ENCODE assay signal across 29 cellular contexts in genomic region chr6:19319005-19319404, GRCh38.
"Had no signal": no experiment of that assay in that cellular context is flagged by ENCODE, and none has a peak within 500 bp of the region (broad histone marks: within the 10 kb centered on the region; RNA-seq: fewer than 3 reads in every experiment).

No MANE protein-coding gene starts in this region.

- H3K9me3 ChIP-seq: stomach, suprapubic skin, testis, thoracic aorta, thyroid gland, tibial artery, tibial nerve, transverse colon, upper lobe of left lung, upper lobe of right lung, uterus, vagina had no signal

- H3K27ac Mint-ChIP-seq: stimulated activated effector memory CD8-positive, alpha-beta T cell treated with anti-CD3 and anti-CD28 coated beads, Interleukin-12 subunit alpha, Interleukin-12 subunit beta, amount 100 ng/mL, for 72 hours; stimulated activated memory B cell treated with anti-CD40 and anti-IgM and Interleukin-4, amounts not matched to agents 10 μg/mL and 1 μg/mL and 100 μg/mL, for 72 hours; stimulated activated naive B cell treated with anti-CD40 and anti-IgM and Interleukin-4, amounts not matched to agents 10 μg/mL and 1 μg/mL and 100 μg/mL, for 72 hours; stimulated activated naive CD8-positive, alpha-beta T cell treated with anti-CD3 and anti-CD28 coated beads, Interleukin-15, amount 100 ng/mL, for 72 hours; stimulated activated naive CD8-positive, alpha-beta T cell treated with anti-CD3 and anti-CD28 coated beads, Interleukin-15, Interleukin-2, amounts not matched to agents 100 ng/mL and 50 ng/mL, for 24 hours; type B pancreatic cell had no signal

- H3K27me3 ChIP-seq: stomach, suprapubic skin, testis, thyroid gland, tibial artery, tibial nerve, transverse colon, upper lobe of left lung, upper lobe of right lung, uterus, vagina had no signal

- H3K36me3 ChIP-seq: stomach, suprapubic skin, thoracic aorta, thyroid gland, tibial artery, tibial nerve, transverse colon, upper lobe of left lung, upper lobe of right lung, uterus, vagina had no signal

- H3K4me3 ChIP-seq: stomach, suprapubic skin, testis, thoracic aorta, thyroid gland, tibial artery, tibial nerve, transverse colon, upper lobe of left lung, upper lobe of right lung, uterus, vagina had no signal

- H3K4me1 ChIP-seq: suprapubic skin, testis, transverse colon, upper lobe of left lung, upper lobe of right lung, uterus, vagina had no signal

- H3K9me3 Mint-ChIP-seq: stimulated activated naive B cell treated with anti-CD40 and anti-IgM and Interleukin-4, amounts not matched to agents 10 μg/mL and 1 μg/mL and 100 μg/mL, for 72 hours had no signal

- DNase-seq: stimulated activated CD4-positive, alpha-beta T cell treated with anti-CD3 and anti-CD28 coated beads, Interleukin-2, amount 100 ng/mL, for 48 hours; stimulated activated CD4-positive, alpha-beta T cell treated with anti-CD3 and anti-CD28 coated beads, Interleukin-4, amount 100 ng/mL, for 1 hour; stimulated activated CD4-positive, alpha-beta T cell treated with anti-CD3 and anti-CD28 coated beads, Interleukin-4, amount 100 ng/mL, for 24 hours; stimulated activated CD4-positive, alpha-beta T cell treated with anti-CD3 and anti-CD28 coated beads, Interleukin-4, amount 100 ng/mL, for 4 hours; stimulated activated CD8-positive, alpha-beta memory T cell treated with anti-CD3 and anti-CD28 coated beads, Interleukin-4, amount 100 ng/mL, for 48 hours; stimulated activated naive B cell treated with anti-CD40 and anti-IgM and Interleukin-4, amounts not matched to agents 10 μg/mL and 1 μg/mL and 100 μg/mL, for 72 hours; stimulated activated naive CD4-positive, alpha-beta T cell; stimulated activated naive CD4-positive, alpha-beta T cell treated with Interleukin-2 at 50 U/mL for 16 hours; stimulated activated naive CD8-positive, alpha-beta T cell treated with anti-CD3 and anti-CD28 coated beads, Interleukin-15, amount 100 ng/mL, for 72 hours; stimulated activated naive CD8-positive, alpha-beta T cell treated with anti-CD3 and anti-CD28 coated beads, Interleukin-15, Interleukin-2, amounts not matched to agents 100 U/mL and 50 U/mL, for 24 hours; stomach; substantia nigra; testis; thyroid gland; tibial artery; transverse colon; trophoblast cell; upper lobe of left lung; upper lobe of right lung; uterus had no signal

- H3K4me1 Mint-ChIP-seq: stimulated activated effector memory CD8-positive, alpha-beta T cell treated with anti-CD3 and anti-CD28 coated beads, Interleukin-12 subunit alpha, Interleukin-12 subunit beta, amount 100 ng/mL, for 72 hours; stimulated activated memory B cell treated with anti-CD40 and anti-IgM and Interleukin-4, amounts not matched to agents 10 μg/mL and 1 μg/mL and 100 μg/mL, for 72 hours; stimulated activated naive B cell treated with anti-CD40 and anti-IgM and Interleukin-4, amounts not matched to agents 10 μg/mL and 1 μg/mL and 100 μg/mL, for 72 hours; stimulated activated naive CD8-positive, alpha-beta T cell treated with anti-CD3 and anti-CD28 coated beads, Interleukin-15, amount 100 ng/mL, for 72 hours had no signal

- H3K4me3 Mint-ChIP-seq: stimulated activated effector memory CD8-positive, alpha-beta T cell treated with anti-CD3 and anti-CD28 coated beads, Interleukin-12 subunit alpha, Interleukin-12 subunit beta, amount 100 ng/mL, for 72 hours; stimulated activated memory B cell treated with anti-CD40 and anti-IgM and Interleukin-4, amounts not matched to agents 10 μg/mL and 1 μg/mL and 100 μg/mL, for 72 hours; stimulated activated naive B cell treated with anti-CD40 and anti-IgM and Interleukin-4, amounts not matched to agents 10 μg/mL and 1 μg/mL and 100 μg/mL, for 72 hours; stimulated activated naive CD8-positive, alpha-beta T cell treated with anti-CD3 and anti-CD28 coated beads, Interleukin-15, amount 100 ng/mL, for 72 hours; stimulated activated naive CD8-positive, alpha-beta T cell treated with anti-CD3 and anti-CD28 coated beads, Interleukin-15, Interleukin-2, amounts not matched to agents 100 ng/mL and 50 ng/mL, for 24 hours; type B pancreatic cell had no signal

- FAIRE-seq: urothelium cell line had no signal

- H3K36me3 Mint-ChIP-seq: stimulated activated effector memory CD8-positive, alpha-beta T cell treated with anti-CD3 and anti-CD28 coated beads, Interleukin-12 subunit alpha, Interleukin-12 subunit beta, amount 100 ng/mL, for 72 hours; stimulated activated memory B cell treated with anti-CD40 and anti-IgM and Interleukin-4, amounts not matched to agents 10 μg/mL and 1 μg/mL and 100 μg/mL, for 72 hours; stimulated activated naive B cell treated with anti-CD40 and anti-IgM and Interleukin-4, amounts not matched to agents 10 μg/mL and 1 μg/mL and 100 μg/mL, for 72 hours; type B pancreatic cell had no signal

- H3K27ac ChIP-seq: stomach, suprapubic skin, thoracic aorta, tibial artery, tibial nerve, transverse colon, upper lobe of left lung, upper lobe of right lung, uterus, vagina had no signal

- H3K27me3 Mint-ChIP-seq: stimulated activated memory B cell treated with anti-CD40 and anti-IgM and Interleukin-4, amounts not matched to agents 10 μg/mL and 1 μg/mL and 100 μg/mL, for 72 hours; stimulated activated naive B cell treated with anti-CD40 and anti-IgM and Interleukin-4, amounts not matched to agents 10 μg/mL and 1 μg/mL and 100 μg/mL, for 72 hours; stimulated activated naive CD8-positive, alpha-beta T cell treated with anti-CD3 and anti-CD28 coated beads, Interleukin-15, amount 100 ng/mL, for 72 hours; stimulated activated naive CD8-positive, alpha-beta T cell treated with anti-CD3 and anti-CD28 coated beads, Interleukin-15, Interleukin-2, amounts not matched to agents 100 ng/mL and 50 ng/mL, for 24 hours; type B pancreatic cell had no signal

- ATAC-seq: stimulated activated effector memory CD8-positive, alpha-beta T cell treated with anti-CD3 and anti-CD28 coated beads, Interleukin-12 subunit alpha, Interleukin-12 subunit beta, amount 100 ng/mL, for 72 hours; stimulated activated memory B cell treated with anti-CD40 and anti-IgM and Interleukin-4, amounts not matched to agents 10 μg/mL and 1 μg/mL and 100 μg/mL, for 72 hours; stimulated activated naive B cell treated with anti-CD40 and anti-IgM and Interleukin-4, amounts not matched to agents 10 μg/mL and 1 μg/mL and 100 μg/mL, for 72 hours; stimulated activated naive CD8-positive, alpha-beta T cell treated with anti-CD3 and anti-CD28 coated beads, Interleukin-15, amount 100 ng/mL, for 72 hours; stimulated activated naive CD8-positive, alpha-beta T cell treated with anti-CD3 and anti-CD28 coated beads, Interleukin-15, Interleukin-2, amounts not matched to agents 100 U/mL and 50 U/mL, for 24 hours; upper lobe of right lung had no signal
